In genomic region chr1:36531833-36532232, GRCh38 we compare ENCODE assay signal across 19 cellular contexts. TPM values are rescaled to one million over a fixed set of nuclear protein-coding genes. Genes with fewer than 3 reads are reported as not detected.
"Had no signal": no experiment of that assay in that cellular context is flagged by ENCODE, and none has a peak within 500 bp of the region (broad histone marks: within the 10 kb centered on the region; RNA-seq: fewer than 3 reads in every experiment).

No MANE protein-coding gene starts in this region.

- H3K9me3 ChIP-seq: MG63, SJCRH30 had no signal

- H3K4me1 ChIP-seq: SJCRH30 had no signal

- H3K36me3 ChIP-seq: MG63, SJCRH30 had no signal

- H3K27ac ChIP-seq: SJCRH30 had no signal

- DNase-seq: Karpas-422, KG1, MG63, NCI-H1092 treated with DMSO at 0.1 percent for 48 hours, NCI-H1436, NCI-H187, NCI-H2029, NCI-H2081 treated with DMSO at 0.1 percent for 48 hours, NCI-H2171, NCI-H226, NCI-H446, NCI-H510A, NCI-H524 treated with DMSO at 0.1 percent for 48 hours, NCI-H774, RPMI8226, SHP77, SJCRH30 had no signal

- ATAC-seq: SK-N-SH treated with all-trans-retinoic acid at 6 μM for 48 hours had no signal

- H3K4me3 ChIP-seq: MG63, SJCRH30 had no signal

RNA-seq across cellular contexts. Expression of gene CSF3R, which starts 49.1 kb away (rescaled TPM):
- total RNA-seq: HT-29, SJCRH30 had no signal
